In genomic region chr19:49875801-49876421, GRCh38 we compare ENCODE assay signal across 1 cellular context.
TF ChIP-seq lines count a peak whose summit lies in the region.

No MANE protein-coding gene starts in this region.

TF ChIP-seq in K562, 482 proteins besides CTCF, POLR2A, EP300 and RAD21 (continued from another document and continues in another):
- no peak for TF ChIP-seq TRIM28 (IDR thresholded peaks at IDR 0.05)
- TF ChIP-seq HDAC2 (IDR thresholded peaks at IDR 0.05): no peak; the same call in 1 of the 2 replicates
- TF ChIP-seq ZNF24 (IDR thresholded peaks at IDR 0.05): no peak
- no peak for TF ChIP-seq LARP7 (IDR thresholded peaks at IDR 0.05)
- TF ChIP-seq PTBP1 (IDR thresholded peaks at IDR 0.05; ENCODE audit: low read depth, low read length): no peak
- TF ChIP-seq TFE3 (CRISPR knock-in tag; IDR thresholded peaks at IDR 0.05): no peak
- no peak for TF ChIP-seq GTF2E2 (tag; IDR thresholded peaks at IDR 0.05)
- no peak for TF ChIP-seq CREB5 (CRISPR knock-in tag; IDR thresholded peaks at IDR 0.05)
- TF ChIP-seq NR2C2 (CRISPR knock-in tag; IDR thresholded peaks at IDR 0.05): no peak
- no peak for TF ChIP-seq NR2C2 (tag; IDR thresholded peaks at IDR 0.05)
- no peak for TF ChIP-seq ZNF140 (CRISPR knock-in tag; IDR thresholded peaks at IDR 0.05)
- TF ChIP-seq KDM2B (CRISPR knock-in tag; IDR thresholded peaks at IDR 0.05): no peak
- TF ChIP-seq KDM1A (IDR thresholded peaks at IDR 0.05): no peak
- no peak for TF ChIP-seq RBM15 (IDR thresholded peaks at IDR 0.05; ENCODE audit: insufficient read depth, low read length)
- no peak for TF ChIP-seq ZBTB11 (CRISPR knock-in tag; IDR thresholded peaks at IDR 0.05)
- TF ChIP-seq WHSC1 (IDR thresholded peaks at IDR 0.05; ENCODE audit: low read length): no peak
- TF ChIP-seq ATF1 (CRISPR knock-in tag; IDR thresholded peaks at IDR 0.05): no peak
- TF ChIP-seq ATF1 (tag; IDR thresholded peaks at IDR 0.05): no peak
- TF ChIP-seq TEAD2 (tag; IDR thresholded peaks at IDR 0.05): no peak
- no peak for TF ChIP-seq ZNF143 (CRISPR knock-in tag; IDR thresholded peaks at IDR 0.05)
- TF ChIP-seq ZNF165 (CRISPR knock-in tag; IDR thresholded peaks at IDR 0.05; ENCODE audit: borderline replicate concordance): no peak
- TF ChIP-seq ZNF668 (CRISPR knock-in tag; IDR thresholded peaks at IDR 0.05): no peak
- no peak for TF ChIP-seq HDAC1 (IDR thresholded peaks at IDR 0.05)
- TF ChIP-seq ADNP (tag; IDR thresholded peaks at IDR 0.05): no peak
- TF ChIP-seq ZNF436 (CRISPR knock-in tag; IDR thresholded peaks at IDR 0.05): no peak
- 0 out of 2 replicates have a peak, but pooled peaks have one; percentile 10 for TF ChIP-seq PRMT5 (CRISPR knock-in tag; IDR thresholded peaks at IDR 0.05)
- no peak for TF ChIP-seq POLR2AphosphoS5 (IDR thresholded peaks at IDR 0.05; ENCODE audit: control insufficient read depth, insufficient read depth, low read depth, low read length)
- no peak for TF ChIP-seq SAFB (IDR thresholded peaks at IDR 0.05; ENCODE audit: borderline replicate concordance, low read depth, low read length)
- peak; percentile 7 for TF ChIP-seq KDM5B (IDR thresholded peaks at IDR 0.05; ENCODE audit: insufficient replicate concordance, low read depth, low read length)
- peak; percentile 82; the same call in 1 of the 2 replicates for TF ChIP-seq CEBPZ (IDR thresholded peaks at IDR 0.05; ENCODE audit: borderline replicate concordance, low read depth, low read length)
- no peak for TF ChIP-seq GTF2F1 (IDR thresholded peaks at IDR 0.05; ENCODE audit: low read depth, low read length)
- no peak for TF ChIP-seq HOMEZ (CRISPR knock-in tag; IDR thresholded peaks at IDR 0.05)
- TF ChIP-seq ZFPM2 (CRISPR knock-in tag; IDR thresholded peaks at IDR 0.05): no peak
- TF ChIP-seq GTF3C2 (IDR thresholded peaks at IDR 0.05; ENCODE audit: borderline replicate concordance, extremely low read depth, insufficient read length): no peak
- no peak for TF ChIP-seq ESRRA (IDR thresholded peaks at IDR 0.05; ENCODE audit: borderline replicate concordance, low read depth)
- no peak for TF ChIP-seq SIN3B (IDR thresholded peaks at IDR 0.05; ENCODE audit: low read depth)
- no peak for TF ChIP-seq ZNF77 (CRISPR knock-in tag; IDR thresholded peaks at IDR 0.05)
- TF ChIP-seq, protein P1, sequence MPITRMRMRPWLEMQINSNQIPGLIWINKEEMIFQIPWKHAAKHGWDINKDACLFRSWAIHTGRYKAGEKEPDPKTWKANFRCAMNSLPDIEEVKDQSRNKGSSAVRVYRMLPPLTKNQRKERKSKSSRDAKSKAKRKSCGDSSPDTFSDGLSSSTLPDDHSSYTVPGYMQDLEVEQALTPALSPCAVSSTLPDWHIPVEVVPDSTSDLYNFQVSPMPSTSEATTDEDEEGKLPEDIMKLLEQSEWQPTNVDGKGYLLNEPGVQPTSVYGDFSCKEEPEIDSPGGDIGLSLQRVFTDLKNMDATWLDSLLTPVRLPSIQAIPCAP (CRISPR knock-in tag; IDR thresholded peaks at IDR 0.05; ENCODE audit: borderline replicate concordance): no peak
- no peak for TF ChIP-seq FOS (IDR thresholded peaks at IDR 0.05; ENCODE audit: extremely low read depth, insufficient read length)
- TF ChIP-seq NCOA6 (IDR thresholded peaks at IDR 0.05): no peak
- no peak for TF ChIP-seq ZSCAN32 (CRISPR knock-in tag; IDR thresholded peaks at IDR 0.05)
- 0 out of 2 replicates have a peak, but pooled peaks have one; percentile 9 for TF ChIP-seq ZKSCAN1 (IDR thresholded peaks at IDR 0.05; ENCODE audit: low read depth, low read length)
- no peak for TF ChIP-seq ELF1 (tag; IDR thresholded peaks at IDR 0.05)
- no peak for TF ChIP-seq KLF13 (tag; IDR thresholded peaks at IDR 0.05; ENCODE audit: borderline replicate concordance, low read depth)
- TF ChIP-seq HEY1 (CRISPR knock-in tag; IDR thresholded peaks at IDR 0.05; ENCODE audit: borderline replicate concordance): no peak
- no peak for TF ChIP-seq HNRNPUL1 (IDR thresholded peaks at IDR 0.05; ENCODE audit: low read length)
- no peak for TF ChIP-seq RCOR1 (IDR thresholded peaks at IDR 0.05; ENCODE audit: borderline replicate concordance in 1 of 2, low read depth in 2 of 2, low read length in 2 of 2)
- TF ChIP-seq ZNF3 (CRISPR knock-in tag; IDR thresholded peaks at IDR 0.05): no peak
- no peak for TF ChIP-seq CXXC5 (CRISPR knock-in tag; IDR thresholded peaks at IDR 0.05)
- peak; percentile 44; the same call in 1 of the 2 replicates for TF ChIP-seq PHF8 (IDR thresholded peaks at IDR 0.05; ENCODE audit: borderline replicate concordance, low read length)
- no peak for TF ChIP-seq PBX2 (CRISPR knock-in tag; IDR thresholded peaks at IDR 0.05; ENCODE audit: low read depth)
- TF ChIP-seq PBX2 (tag; conservative IDR thresholded peaks at IDR 0.05; ENCODE audit: low read depth): no peak
- no peak for TF ChIP-seq SMAD3 (CRISPR knock-in tag; conservative IDR thresholded peaks at IDR 0.05)
- TF ChIP-seq KLF6 (CRISPR knock-in tag; IDR thresholded peaks at IDR 0.05; ENCODE audit: borderline replicate concordance): no peak
- no peak for TF ChIP-seq NCOA2 (IDR thresholded peaks at IDR 0.05; ENCODE audit: partially characterized antibody in 2 of 2)
